Comparison of ENCODE assay signal across 9 cellular contexts in the genomic region with DNA sequence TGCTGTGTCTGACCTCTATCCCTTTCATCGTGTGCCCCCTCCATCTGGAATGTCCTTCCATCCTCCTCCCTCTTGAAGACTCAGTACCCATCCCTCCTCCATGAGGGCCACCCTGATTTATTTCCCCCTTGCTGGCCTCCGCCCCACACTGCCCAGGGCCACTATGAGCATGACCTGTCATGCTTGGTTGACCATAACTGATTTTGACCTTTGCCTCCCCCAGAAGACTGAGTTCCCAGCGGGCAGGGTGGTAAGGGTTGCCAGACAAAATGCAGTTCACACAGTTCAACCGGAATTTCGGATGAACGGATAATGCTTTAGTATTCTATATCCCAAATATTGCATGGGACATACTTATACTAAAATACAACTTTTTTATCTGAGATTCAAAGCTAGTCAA. TPM values are rescaled to one million over a fixed set of nuclear protein-coding genes. Genes with fewer than 3 reads are reported as not detected.
"Had no signal": no experiment of that assay in that cellular context is flagged by ENCODE, and none has a peak within 500 bp of the region (broad histone marks: within the 10 kb centered on the region; RNA-seq: fewer than 3 reads in every experiment).

No MANE protein-coding gene starts in this region.

RNA-seq across cellular contexts. Expression of a gene that starts 31.6 kb away (rescaled TPM):
- total RNA-seq: fibroblast of villous mesenchyme had no signal
- polyA plus RNA-seq: esophagus; fibroblast of lung; foreskin keratinocyte; heart left ventricle; hepatocyte; lung; mammary epithelial cell; naive thymus-derived CD4-positive, alpha-beta T cell had no signal

RNA-seq across cellular contexts. Expression of a gene that starts 42.0 kb away (rescaled TPM):
- total RNA-seq: fibroblast of villous mesenchyme had no signal
- polyA plus RNA-seq: esophagus; fibroblast of lung; foreskin keratinocyte; heart left ventricle; hepatocyte; lung; mammary epithelial cell; naive thymus-derived CD4-positive, alpha-beta T cell had no signal
